1 cellular context compared by ENCODE assay signal in genomic region chr6:158040051-158040803, GRCh38.
A peak's percentile ranks its signal among the peaks of the same experiment; 100 is the strongest.
TF ChIP-seq lines count a peak whose summit lies in the region.

No MANE protein-coding gene starts in this region.

TF ChIP-seq in HepG2, 621 proteins besides CTCF, POLR2A, EP300 and RAD21 (continued from another document and continues in another):
- TF ChIP-seq REST (IDR thresholded peaks at IDR 0.05; ENCODE audit: borderline replicate concordance in 1 of 2, low read depth in 1 of 2, low read length in 2 of 2) (peak in 1 of 2 experiments; percentile 55; a peak in 1 of 4 replicates), ZNF75D (CRISPR knock-in tag; IDR thresholded peaks at IDR 0.05; ENCODE audit: borderline replicate concordance) (no peak; the same call in 1 of the 2 replicates), ONECUT2 (CRISPR knock-in tag; IDR thresholded peaks at IDR 0.05) (peak; percentile 55; the same call in 1 of the 2 replicates), ZNF350 (CRISPR knock-in tag; IDR thresholded peaks at IDR 0.05; ENCODE audit: borderline replicate concordance, low read depth) (peak; percentile 84), ZBED4 (CRISPR knock-in tag; IDR thresholded peaks at IDR 0.05; ENCODE audit: borderline replicate concordance) (peak; percentile 38; the same call in 1 of the 2 replicates), ZFP90 (CRISPR knock-in tag; IDR thresholded peaks at IDR 0.05; ENCODE audit: borderline replicate concordance) (peak; percentile 67), ZNF510 (CRISPR knock-in tag; IDR thresholded peaks at IDR 0.05; ENCODE audit: low read depth) (no peak), CBX5 (CRISPR knock-in tag; IDR thresholded peaks at IDR 0.05; ENCODE audit: borderline replicate concordance) (0 out of 2 replicates have a peak, but pooled peaks have one; percentile 25), ZNF615 (CRISPR knock-in tag; IDR thresholded peaks at IDR 0.05; ENCODE audit: borderline replicate concordance) (no peak), ZXDC (CRISPR knock-in tag; IDR thresholded peaks at IDR 0.05) (no peak; the same call in 1 of the 2 replicates), IRF1 (CRISPR knock-in tag; IDR thresholded peaks at IDR 0.05; ENCODE audit: low read depth) (no peak), ZNF24 (IDR thresholded peaks at IDR 0.05) (no peak), TBP (CRISPR knock-in tag; IDR thresholded peaks at IDR 0.05) (no peak), TOE1 (CRISPR knock-in tag; IDR thresholded peaks at IDR 0.05) (no peak), ZNF20 (CRISPR knock-in tag; IDR thresholded peaks at IDR 0.05) (no peak), NR2C2 (CRISPR knock-in tag; IDR thresholded peaks at IDR 0.05; ENCODE audit: borderline replicate concordance) (peak; percentile 1; the same call in 1 of the 2 replicates), ZNF432 (CRISPR knock-in tag; IDR thresholded peaks at IDR 0.05; ENCODE audit: borderline replicate concordance) (no peak), SKIL (CRISPR knock-in tag; IDR thresholded peaks at IDR 0.05; ENCODE audit: borderline replicate concordance) (peak; percentile 95), ZMAT5 (CRISPR knock-in tag; IDR thresholded peaks at IDR 0.05; ENCODE audit: borderline replicate concordance, low read depth) (no peak), ZSCAN29 (CRISPR knock-in tag; conservative IDR thresholded peaks at IDR 0.05) (no peak), ZBTB10 (CRISPR knock-in tag; IDR thresholded peaks at IDR 0.05; ENCODE audit: borderline replicate concordance) (peak; percentile 26; the same call in 1 of the 2 replicates), POGZ (CRISPR knock-in tag; IDR thresholded peaks at IDR 0.05) (peak; percentile 67), SATB2 (CRISPR knock-in tag; IDR thresholded peaks at IDR 0.05) (peak; percentile 65; the same call in 1 of the 2 replicates), MAFF (IDR thresholded peaks at IDR 0.05; ENCODE audit: low read depth, low read length) (peak; percentile 95), GATAD1 (CRISPR knock-in tag; IDR thresholded peaks at IDR 0.05) (no peak), DRAP1 (CRISPR knock-in tag; IDR thresholded peaks at IDR 0.05) (peak; percentile 59; the same call in 1 of the 2 replicates), TGIF2 (CRISPR knock-in tag; IDR thresholded peaks at IDR 0.05) (peak; percentile 77; the same call in 1 of the 2 replicates), ZNF780A (CRISPR knock-in tag; IDR thresholded peaks at IDR 0.05) (0 out of 2 replicates have a peak, but pooled peaks have one; percentile 25), NCOA5 (CRISPR knock-in tag; IDR thresholded peaks at IDR 0.05) (no peak), RXRA (CRISPR knock-in tag; IDR thresholded peaks at IDR 0.05) (peak; percentile 84; the same call in 1 of the 2 replicates), LCORL (IDR thresholded peaks at IDR 0.05) (no peak; the same call in none of the 2 replicates), LCORL (CRISPR knock-in tag; IDR thresholded peaks at IDR 0.05) (peak; percentile 94), SMARCC2 (IDR thresholded peaks at IDR 0.05) (peak; percentile 79), TBX3 (IDR thresholded peaks at IDR 0.05; ENCODE audit: borderline replicate concordance) (peak; percentile 87; the same call in 1 of the 2 replicates), SP5 (CRISPR knock-in tag; IDR thresholded peaks at IDR 0.05; ENCODE audit: borderline replicate concordance, low read depth) (peak; percentile 69; the same call in 1 of the 2 replicates), CBX1 (IDR thresholded peaks at IDR 0.05; ENCODE audit: low read depth) (no peak), HDAC1 (CRISPR knock-in tag; IDR thresholded peaks at IDR 0.05) (peak; percentile 82), DZIP1 (CRISPR knock-in tag; IDR thresholded peaks at IDR 0.05) (no peak), KLF6 (CRISPR knock-in tag; IDR thresholded peaks at IDR 0.05) (no peak), TEF (CRISPR knock-in tag; IDR thresholded peaks at IDR 0.05) (no peak), ZFP41 (CRISPR knock-in tag; IDR thresholded peaks at IDR 0.05; ENCODE audit: borderline replicate concordance) (no peak)
